Comparison of ENCODE assay signal across 8 cellular contexts in genomic region chr17:16214190-16215001, GRCh38. TPM values are rescaled to one million over a fixed set of nuclear protein-coding genes. Genes with fewer than 3 reads are reported as not detected.
A peak's percentile ranks its signal among the peaks of the same experiment; 100 is the strongest.
DNase-seq lines count a peak whose midpoint lies in the region; ATAC-seq and TF ChIP-seq lines count a peak whose summit lies in the region.

No MANE protein-coding gene starts in this region.

- intact Hi-C loops in IMR-90 (cut with micrococcal nuclease): loop anchor here (1.0 to 5.0 kb wide), 2 partner anchors 72 to 138 kb away; partner anchors contain the start of gene CENPV

- H3K4me2 ChIP-seq in IMR-90 (ENCODE audit: low read depth, low read length): peak overlapping the region; percentile 86

- peak overlapping the region; percentile 99 for H2AFZ ChIP-seq in IMR-90 (replicated peaks; ENCODE audit: low read length, poor library complexity)

- H3K4ac ChIP-seq in IMR-90 (ENCODE audit: low read depth, low read length): peak overlapping the region; percentile 88

- dilution Hi-C loops in IMR-90 (cut with HindIII; ENCODE audit: low sequenced_read_pairs, unreplicated experiment): no loop called here

- POLR2A ChIA-PET in IMR-90 (lab: Charles Lee; ENCODE audit: unreplicated experiment): no interaction called here

- no peak for TF ChIP-seq POLR2A in IMR-90 (IDR thresholded peaks at IDR 0.05; ENCODE audit: low read depth, low read length)

- H4K5ac ChIP-seq in IMR-90 (ENCODE audit: low read depth, low read length): 0 out of 2 replicates have a peak overlapping the region, but pooled peaks have one; percentile 6

- H3K23ac ChIP-seq in IMR-90 (ENCODE audit: low read depth, low read length): peak overlapping the region; percentile 91

- peak overlapping the region; percentile 78 for H3K27ac Mint-ChIP-seq in activated naive CD8-positive, alpha-beta T cell treated with anti-CD3 and anti-CD28 coated beads, Interleukin-2, amount 50 U/mL, for 24 hours
- H3K27ac Mint-ChIP-seq in immature natural killer cell: peak overlapping the region; percentile 85 to 96 (median 92)
- H3K27ac Mint-ChIP-seq in stimulated activated naive B cell treated with anti-CD40 and anti-IgM and Interleukin-4, amounts not matched to agents 10 μg/mL and 1 μg/mL and 100 μg/mL, for 72 hours: peak overlapping the region; percentile 97

- H4K91ac ChIP-seq in IMR-90 (ENCODE audit: insufficient read depth, low read depth, low read length): peak overlapping the region; percentile 60

- H3K18ac ChIP-seq in IMR-90 (ENCODE audit: low read depth, low read length): peak overlapping the region; percentile 54

- peak overlapping the region; percentile 97 for H2AK9ac ChIP-seq in IMR-90 (replicated peaks; ENCODE audit: low read depth, low read length, poor library complexity)

- no peaks in the 10 kb centered on the region for H3K9me3 Mint-ChIP-seq in activated naive CD8-positive, alpha-beta T cell treated with anti-CD3 and anti-CD28 coated beads, Interleukin-2, amount 50 U/mL, for 24 hours
- H3K9me3 Mint-ChIP-seq in immature natural killer cell: no peaks in the 10 kb centered on the region
- no peaks in the 10 kb centered on the region for H3K9me3 Mint-ChIP-seq in stimulated activated naive B cell treated with anti-CD40 and anti-IgM and Interleukin-4, amounts not matched to agents 10 μg/mL and 1 μg/mL and 100 μg/mL, for 72 hours

- H3K36me3 ChIP-seq in IMR-90 (ENCODE audit: control insufficient read depth, insufficient read depth, low read length): no peaks in the 10 kb centered on the region

- H3K9me1 ChIP-seq in IMR-90 (ENCODE audit: insufficient read depth, low read length): peaks cover 6% of the 10 kb centered on the region; the same call in 1 of the 2 replicates

- no peak for TF ChIP-seq RAD21 in IMR-90 (IDR thresholded peaks at IDR 0.05; ENCODE audit: low read length)

- no peaks in the 10 kb centered on the region for H3K9me3 ChIP-seq in IMR-90 (ENCODE audit: control insufficient read depth, insufficient read depth, low read length)

- 0 out of 2 replicates have a peak overlapping the region, but pooled peaks have one; percentile 3 for H2BK20ac ChIP-seq in IMR-90 (ENCODE audit: low read depth, low read length)

- H3K36me3 Mint-ChIP-seq in activated naive CD8-positive, alpha-beta T cell treated with anti-CD3 and anti-CD28 coated beads, Interleukin-2, amount 50 U/mL, for 24 hours (ENCODE audit: low read depth): peaks cover 3% of the 10 kb centered on the region
- H3K36me3 Mint-ChIP-seq in immature natural killer cell: no peaks in the 10 kb centered on the region
- peaks cover 0 to 5% of the 10 kb centered on the region in 2 donors for H3K36me3 Mint-ChIP-seq in stimulated activated naive B cell treated with anti-CD40 and anti-IgM and Interleukin-4, amounts not matched to agents 10 μg/mL and 1 μg/mL and 100 μg/mL, for 72 hours

- H3K14ac ChIP-seq in IMR-90 (replicated peaks; ENCODE audit: low read depth, low read length): peak overlapping the region; percentile 84

- H2BK15ac ChIP-seq in IMR-90 (ENCODE audit: low read depth, low read length): peak overlapping the region; percentile 59; the same call in 1 of the 3 replicates

- peak overlapping the region; percentile 96 for H3K9ac ChIP-seq in IMR-90 (ENCODE audit: low read depth, low read length)

- peaks cover 43% of the 10 kb centered on the region for H3K4me1 Mint-ChIP-seq in activated naive CD8-positive, alpha-beta T cell treated with anti-CD3 and anti-CD28 coated beads, Interleukin-2, amount 50 U/mL, for 24 hours
- peaks cover 51 to 68% of the 10 kb centered on the region in 2 donors for H3K4me1 Mint-ChIP-seq in immature natural killer cell
- peaks cover 9 to 49% of the 10 kb centered on the region in 2 donors for H3K4me1 Mint-ChIP-seq in stimulated activated naive B cell treated with anti-CD40 and anti-IgM and Interleukin-4, amounts not matched to agents 10 μg/mL and 1 μg/mL and 100 μg/mL, for 72 hours

- peaks cover 6% of the 10 kb centered on the region for H3K4me1 ChIP-seq in IMR-90 (ENCODE audit: control insufficient read depth, insufficient read depth, low read length)

- BruUV-seq in IMR-90 (replicated peaks; lab: Mats Ljungman, UMichigan): no TSS peak

- H2BK120ac ChIP-seq in IMR-90 (ENCODE audit: low read depth, low read length): peak overlapping the region; percentile 12; the same call in 1 of the 2 replicates

- H3K4me3 Mint-ChIP-seq in activated naive CD8-positive, alpha-beta T cell treated with anti-CD3 and anti-CD28 coated beads, Interleukin-2, amount 50 U/mL, for 24 hours: peak overlapping the region; percentile 93
- peak overlapping the region; percentile 93 to 97 (median 95) for H3K4me3 Mint-ChIP-seq in immature natural killer cell
- peak overlapping the region; percentile 96 to 98 for H3K4me3 Mint-ChIP-seq in stimulated activated naive B cell treated with anti-CD40 and anti-IgM and Interleukin-4, amounts not matched to agents 10 μg/mL and 1 μg/mL and 100 μg/mL, for 72 hours

- H4K8ac ChIP-seq in IMR-90 (ENCODE audit: low read depth in 2 of 2, low read length in 2 of 2): peak overlapping the region; percentile 83 to 100

- in situ Hi-C loops in G401 (cut with HindIII; ENCODE audit: low sequenced_read_pairs): no loop called here
- in situ Hi-C loops in IMR-90 (cut with MboI; ENCODE audit: low sequenced_read_pairs): no loop called here

- WGBS in IMR-90 (ENCODE audit: extremely low coverage in 2 of 2, insufficient read length in 1 of 2), 2 experiments: 2% methylated on average over 6 of the region's 16 CpGs; no CpG with 5 or more reads in 1 of the 2 experiments

- peak overlapping the region; percentile 93 for H3K56ac ChIP-seq in IMR-90 (ENCODE audit: extremely low read depth, insufficient read depth, low read length)

- no peaks in the 10 kb centered on the region for H3K27me3 Mint-ChIP-seq in activated naive CD8-positive, alpha-beta T cell treated with anti-CD3 and anti-CD28 coated beads, Interleukin-2, amount 50 U/mL, for 24 hours
- H3K27me3 Mint-ChIP-seq in immature natural killer cell (ENCODE audit: low read depth in 3 of 3): peaks cover 0 to 10% (median 8%) of the 10 kb centered on the region in 3 donors
- no peaks in the 10 kb centered on the region for H3K27me3 Mint-ChIP-seq in stimulated activated naive B cell treated with anti-CD40 and anti-IgM and Interleukin-4, amounts not matched to agents 10 μg/mL and 1 μg/mL and 100 μg/mL, for 72 hours

- no peak for TF ChIP-seq CTCF in IMR-90 (conservative IDR thresholded peaks at IDR 0.05; ENCODE audit: low read depth, low read length)

- peak overlapping the region; percentile 57; the same call in 1 of the 2 replicates for H2AK5ac ChIP-seq in IMR-90 (ENCODE audit: low read depth, low read length)

- H2BK5ac ChIP-seq in IMR-90 (ENCODE audit: low read depth, low read length, poor library complexity, severe bottlenecking): peak overlapping the region; percentile 85

- CTCF ChIA-PET in IMR-90 (lab: Yijun Ruan, JAX): no interaction called here

- H3K79me1 ChIP-seq in IMR-90 (ENCODE audit: low read depth in 1 of 2, low read length in 2 of 2): peaks cover 10 to 35% of the 10 kb centered on the region in 2 experiments; a peak in 3 of 4 replicates

- H4K20me1 ChIP-seq in IMR-90 (ENCODE audit: insufficient read depth, low read length): peaks cover 43% of the 10 kb centered on the region

- H3K27ac ChIP-seq in IMR-90 (ENCODE audit: insufficient read depth, low read length): peak overlapping the region; percentile 82

- H3K4me3 ChIP-seq in IMR-90 (ENCODE audit: insufficient read depth, low read depth, low read length): peak overlapping the region; percentile 71

- DNase-seq in G401 (ENCODE audit: low spot score): peak; percentile 44
- peak; percentile 11 for DNase-seq in IMR-90
- no peak for DNase-seq in activated naive CD8-positive, alpha-beta T cell treated with anti-CD3 and anti-CD28 coated beads, Interleukin-2, amount 50 U/mL, for 24 hours
- DNase-seq in immature natural killer cell: no peak
- DNase-seq in stimulated activated naive B cell treated with anti-CD40 and anti-IgM and Interleukin-4, amounts not matched to agents 10 μg/mL and 1 μg/mL and 100 μg/mL, for 72 hours: no peak
- DNase-seq in LoVo (ENCODE audit: low spot score): no peak
- no peak for DNase-seq in NCI-H226

- ATAC-seq in IMR-90 (ENCODE audit: low read depth): no peak; the same call in 1 of the 2 replicates
- peak; percentile 1 for ATAC-seq in activated naive CD8-positive, alpha-beta T cell treated with anti-CD3 and anti-CD28 coated beads, Interleukin-2, amount 50 U/mL, for 24 hours
- ATAC-seq in stimulated activated naive B cell treated with anti-CD40 and anti-IgM and Interleukin-4, amounts not matched to agents 10 μg/mL and 1 μg/mL and 100 μg/mL, for 72 hours (replicated peaks): peak in 1 of 2 donors; percentile 26
- ATAC-seq in GM19395 (IDR thresholded peaks at IDR 0.05; ENCODE audit: unreplicated experiment): no peak

- H3K27me3 ChIP-seq in IMR-90 (ENCODE audit: control insufficient read depth, insufficient read depth, low read length): no peaks in the 10 kb centered on the region

TF ChIP-seq in IMR-90, 13 proteins besides CTCF, POLR2A, EP300 and RAD21:
- TF ChIP-seq SMC3 (IDR thresholded peaks at IDR 0.05; ENCODE audit: low read depth, low read length) (no peak), RFX5 (IDR thresholded peaks at IDR 0.05; ENCODE audit: low read depth, low read length) (no peak), MAFK (IDR thresholded peaks at IDR 0.05; ENCODE audit: low read depth, low read length) (no peak), BHLHE40 (IDR thresholded peaks at IDR 0.05; ENCODE audit: low read depth, low read length) (no peak), MAZ (IDR thresholded peaks at IDR 0.05; ENCODE audit: borderline replicate concordance, low read depth, low read length) (no peak), FOS (IDR thresholded peaks at IDR 0.05; ENCODE audit: low read depth, low read length) (no peak), CHD1 (IDR thresholded peaks at IDR 0.05; ENCODE audit: low read depth, low read length) (no peak), CEBPB (IDR thresholded peaks at IDR 0.05; ENCODE audit: low read depth, low read length) (peak; percentile 32; the same call in 1 of the 2 replicates)

RNA-seq across cellular contexts. Expression of gene NCOR1, which starts 0.9 kb away (rescaled TPM):
- 58.9 and 61.2 TPM in 2 replicates for total RNA-seq in G401 (2014; rRNA removed; shearing (Covaris generic))
- 78.0 and 80.3 TPM in 2 replicates for total RNA-seq in IMR-90 (2012; rRNA removed)
- polyA plus RNA-seq in IMR-90 (2012; rRNA removed) (54.5 and 56.5 TPM in 2 replicates), immature natural killer cell (100 to 1,000 TPM in 1 of 3 donors, 10 to 100 TPM in 2; 18.8 to 192 (median 35.0) TPM)
- 26.7 and 39.9 TPM in 2 replicates for polyA plus RNA-seq in IMR-90 (2012; cell fraction: cytosol; rRNA removed)
- 54.3 and 72.4 TPM in 2 replicates for polyA plus RNA-seq in IMR-90 (2012; cell fraction: nucleus; rRNA removed; ENCODE audit: low replicate concordance)

RNA-seq across cellular contexts. Expression of gene PIGL, which starts 2.6 kb away (rescaled TPM):
- total RNA-seq in G401 (2014; rRNA removed; shearing (Covaris generic)): 11.0 and 29.6 TPM in 2 replicates
- total RNA-seq in IMR-90 (2012; rRNA removed): 17.5 and 17.9 TPM in 2 replicates
- polyA plus RNA-seq in IMR-90 (2012; rRNA removed) (25.3 and 29.5 TPM in 2 replicates), immature natural killer cell (10 to 100 TPM in 1 of 3 donors, 1 to 10 TPM in 2; 4.1 to 12.4 (median 4.4) TPM)
- 6.8 and 10.2 TPM in 2 replicates for polyA plus RNA-seq in IMR-90 (2012; cell fraction: cytosol; rRNA removed)
- polyA plus RNA-seq in IMR-90 (2012; cell fraction: nucleus; rRNA removed; ENCODE audit: low replicate concordance): 205 and 279 TPM in 2 replicates

Comparison
In these comparisons a context has a peak if more than half of its experiments do, and no peak if none do; other contexts are left out.
1. DNase-seq: peak in G401 (single experiment) and IMR-90 (single experiment); none in activated naive CD8-positive, alpha-beta T cell treated with anti-CD3 and anti-CD28 coated beads, Interleukin-2, amount 50 U/mL, for 24 hours (single experiment), immature natural killer cell (0 of 3), stimulated activated naive B cell treated with anti-CD40 and anti-IgM and Interleukin-4, amounts not matched to agents 10 μg/mL and 1 μg/mL and 100 μg/mL, for 72 hours (single experiment), LoVo (single experiment) and NCI-H226 (single experiment).
2. Peak in every context shown above with its lines, with median percentiles within 50 percentile points of each other: H3K27ac Mint-ChIP-seq and H3K4me3 Mint-ChIP-seq.